In genomic region chr2:84945838-84946203, GRCh38 we compare ENCODE assay signal across 7 cellular contexts. TPM values are rescaled to one million over a fixed set of nuclear protein-coding genes. Genes with fewer than 3 reads are reported as not detected.
A peak's percentile ranks its signal among the peaks of the same experiment; 100 is the strongest.
DNase-seq lines count a peak whose midpoint lies in the region; TF ChIP-seq lines count a peak whose summit lies in the region.
"Not testable (repeated sequence)": the region's sequence is repeated elsewhere in the genome, so short reads cannot be mapped to it uniquely, and the experiment has no call there.

No MANE protein-coding gene starts in this region.

- H2AK5ac ChIP-seq in mesenchymal stem cell (ENCODE audit: low read length, severe bottlenecking), result not testable (repeated sequence)

- not testable (repeated sequence) for H2AFZ ChIP-seq in OCI-LY7 (ENCODE audit: low read length); mesenchymal stem cell (ENCODE audit: low read depth, low read length)

- H3K23ac ChIP-seq in mesenchymal stem cell (ENCODE audit: low read length in 2 of 2), result not testable (repeated sequence)

- H3K36me3 Mint-ChIP-seq in activated CD4-positive, alpha-beta T cell treated with anti-CD3 and anti-CD28 coated beads, Interleukin-2, amount 10 ng/mL, durations not matched to agents 24 days and 14 days (ENCODE audit: low read depth), result peaks cover 20% of the 10 kb centered on the region

- H3K9me2 ChIP-seq in DOHH2 (replicated peaks; ENCODE audit: control insufficient read depth, low read length); OCI-LY7 (ENCODE audit: insufficient read depth, low read length): not testable (repeated sequence)

- not testable (repeated sequence) for H3K27me3 ChIP-seq in DOHH2 (ENCODE audit: control insufficient read depth, low read length); colonic mucosa; mesenchymal stem cell (ENCODE audit: control insufficient read depth in 1 of 2, insufficient read depth in 1 of 2, low read length in 2 of 2)

- H3K79me2 ChIP-seq in DOHH2 (ENCODE audit: control insufficient read depth, low read length); OCI-LY7 (ENCODE audit: insufficient read depth, low read depth, low read length): not testable (repeated sequence)

- H4K8ac ChIP-seq in mesenchymal stem cell (ENCODE audit: low read length), result not testable (repeated sequence)

- not testable (repeated sequence) for H3K9me3 ChIP-seq in DOHH2 (ENCODE audit: control insufficient read depth, insufficient read depth, low read length); OCI-LY7 (ENCODE audit: low read length); colonic mucosa; mesenchymal stem cell (ENCODE audit: control insufficient read depth, low read length)

- CTCF ChIA-PET in OCI-LY7 (lab: Charles Lee; ENCODE audit: unreplicated experiment), result interaction anchor here (1.1 to 2.5 kb wide), 3 partner anchors 20 to 26 kb away, joined by 3 to 30 read pairs (median 6); partner anchors contain the start of gene KCMF1

- WGBS in mesenchymal stem cell, result 91% methylated on average over 2 of the region's 3 CpGs

- not testable (repeated sequence) for H3K36me3 ChIP-seq in DOHH2 (ENCODE audit: control insufficient read depth, low read length); OCI-LY7 (ENCODE audit: insufficient read depth, low read length); colonic mucosa; mesenchymal stem cell (ENCODE audit: control insufficient read depth in 1 of 2, insufficient read depth in 2 of 2, low read depth in 1 of 2, low read length in 2 of 2)

- peaks cover 44% of the 10 kb centered on the region for H3K4me1 Mint-ChIP-seq in activated CD4-positive, alpha-beta T cell treated with anti-CD3 and anti-CD28 coated beads, Interleukin-2, amount 10 ng/mL, durations not matched to agents 24 days and 14 days

- H3K4me2 ChIP-seq in DOHH2 (ENCODE audit: low read length), result peak overlapping the region; percentile 74
- peak overlapping the region; percentile 67 for H3K4me2 ChIP-seq in OCI-LY7 (ENCODE audit: low read length)
- H3K4me2 ChIP-seq in mesenchymal stem cell (ENCODE audit: low read length, poor library complexity, severe bottlenecking), result not testable (repeated sequence)

- not testable (repeated sequence) for H3F3A ChIP-seq in DOHH2 (ENCODE audit: control insufficient read depth, insufficient read depth)

- not testable (repeated sequence) for H3K27me3 Mint-ChIP-seq in activated CD4-positive, alpha-beta T cell treated with anti-CD3 and anti-CD28 coated beads, Interleukin-2, amount 10 ng/mL, durations not matched to agents 24 days and 14 days

- DNase-seq in OCI-LY7 (ENCODE audit: low spot score); mesenchymal stem cell: not testable (repeated sequence)
- peak; percentile 78 for DNase-seq in activated CD4-positive, alpha-beta T cell treated with anti-CD3 and anti-CD28 coated beads, Interleukin-2, amount 10 ng/mL, durations not matched to agents 24 days and 14 days
- peak; percentile 65 for DNase-seq in activated effector memory CD4-positive, alpha-beta T cell treated with anti-CD3 and anti-CD28 coated beads, Interleukin-2, amount 50 U/mL, for 16 hours
- peak; percentile 69 for DNase-seq in colonic mucosa
- DNase-seq in stimulated activated CD4-positive, alpha-beta T cell treated with anti-CD3 and anti-CD28 coated beads, Interleukin-1b, Interleukin-23, amount 100 ng/mL, for 48 hours, result peak; percentile 39

- peak overlapping the region in 1 of 2 experiments; percentile 78 for H3K18ac ChIP-seq in mesenchymal stem cell (ENCODE audit: low read depth in 1 of 2, low read length in 2 of 2)

- intact Hi-C loops in OCI-LY7 (cut with micrococcal nuclease; ENCODE audit: unreplicated experiment), result loop anchor here (1.0 kb wide), 2 partner anchors 20 to 23 kb away; no protein-coding TSS in a partner anchor
- intact Hi-C loops in activated CD4-positive, alpha-beta T cell treated with anti-CD3 and anti-CD28 coated beads, Interleukin-2, amount 10 ng/mL, durations not matched to agents 24 days and 14 days (cut with micrococcal nuclease), result loop anchor here (1.0 to 5.0 kb wide), 8 partner anchors 8 to 381 kb away; partner anchors contain the start of genes TGOLN2, TMSB10 and TRABD2A
- intact Hi-C loops in colonic mucosa (cut with DNase I), result not testable (repeated sequence)

- not testable (repeated sequence) for H3K4ac ChIP-seq in mesenchymal stem cell (ENCODE audit: low read depth in 1 of 2, low read length in 2 of 2)

- not testable (repeated sequence) for H2BK5ac ChIP-seq in mesenchymal stem cell (ENCODE audit: low read depth, low read length, poor library complexity, severe bottlenecking)

- H4K91ac ChIP-seq in mesenchymal stem cell (ENCODE audit: low read length), result not testable (repeated sequence)

- not testable (repeated sequence) for BruUV-seq in OCI-LY7 (replicated peaks; lab: Mats Ljungman, UMichigan)

- H3K27ac ChIP-seq in DOHH2 (ENCODE audit: low read depth, low read length), result not testable (repeated sequence)
- H3K27ac ChIP-seq in OCI-LY7 (ENCODE audit: low read depth, low read length, poor library complexity, severe bottlenecking) (peak overlapping the region; percentile 75), colonic mucosa (peak overlapping the region; percentile 83), mesenchymal stem cell (ENCODE audit: low read length, poor library complexity, severe bottlenecking) (peak overlapping the region; percentile 80)

- H4K20me1 ChIP-seq in DOHH2 (ENCODE audit: control insufficient read depth, insufficient read depth, low read depth, low read length); OCI-LY7 (ENCODE audit: insufficient read depth, low read length): not testable (repeated sequence)

- not testable (repeated sequence) for H3K9me3 Mint-ChIP-seq in activated CD4-positive, alpha-beta T cell treated with anti-CD3 and anti-CD28 coated beads, Interleukin-2, amount 10 ng/mL, durations not matched to agents 24 days and 14 days

- TF ChIP-seq CTCF in DOHH2 (IDR thresholded peaks at IDR 0.05; ENCODE audit: low read depth, low read length, poor library complexity, severe bottlenecking); OCI-LY7 (conservative IDR thresholded peaks at IDR 0.05; ENCODE audit: low read length); colonic mucosa (IDR thresholded peaks at IDR 0.05): not testable (repeated sequence)

- not testable (repeated sequence) for H2BK12ac ChIP-seq in mesenchymal stem cell (ENCODE audit: low read length in 2 of 2)

- peak overlapping the region; percentile 51 for H3K4me3 Mint-ChIP-seq in activated CD4-positive, alpha-beta T cell treated with anti-CD3 and anti-CD28 coated beads, Interleukin-2, amount 10 ng/mL, durations not matched to agents 24 days and 14 days

- not testable (repeated sequence) for H3K14ac ChIP-seq in mesenchymal stem cell (ENCODE audit: low read length in 2 of 2)

- H3K27ac Mint-ChIP-seq in activated CD4-positive, alpha-beta T cell treated with anti-CD3 and anti-CD28 coated beads, Interleukin-2, amount 10 ng/mL, durations not matched to agents 24 days and 14 days, result peak overlapping the region; percentile 93

- H3K9ac ChIP-seq in colonic mucosa (ENCODE audit: low read depth in 2 of 2, low read length in 2 of 2); mesenchymal stem cell (ENCODE audit: low read length): not testable (repeated sequence)

- POLR2A ChIA-PET in OCI-LY7 (lab: Charles Lee), result interaction anchor here (0.6 to 10.8 kb wide), 13 partner anchors 8 to 474 kb away, joined by 3 to 107 read pairs (median 4); partner anchors contain the start of gene KCMF1

- not testable (repeated sequence) for H2BK120ac ChIP-seq in mesenchymal stem cell (ENCODE audit: low read depth, low read length)

- H3K4me3 ChIP-seq in DOHH2 (ENCODE audit: low read length) (peak overlapping the region; percentile 49; the same call in 1 of the 2 replicates), OCI-LY7 (ENCODE audit: low read depth, low read length, poor library complexity, severe bottlenecking) (peak overlapping the region; percentile 42)
- H3K4me3 ChIP-seq in colonic mucosa; mesenchymal stem cell (ENCODE audit: insufficient read depth in 1 of 2, low read depth in 1 of 2, low read length in 2 of 2): not testable (repeated sequence)

- H2BK15ac ChIP-seq in mesenchymal stem cell (ENCODE audit: low read depth, poor library complexity, severe bottlenecking), result not testable (repeated sequence)

- not testable (repeated sequence) for H3K79me1 ChIP-seq in mesenchymal stem cell (replicated peaks; ENCODE audit: low read length, poor library complexity, severe bottlenecking)

- peaks cover 35% of the 10 kb centered on the region for H3K4me1 ChIP-seq in DOHH2 (ENCODE audit: control insufficient read depth, low read length)
- H3K4me1 ChIP-seq in OCI-LY7 (ENCODE audit: insufficient read depth, low read length, poor library complexity, severe bottlenecking), result peaks cover 47% of the 10 kb centered on the region
- H3K4me1 ChIP-seq in colonic mucosa; mesenchymal stem cell (ENCODE audit: control insufficient read depth, insufficient read depth, low read depth, low read length): not testable (repeated sequence)

RNA-seq across cellular contexts. Expression of gene KCMF1, which starts 25.1 kb away (rescaled TPM):
- total RNA-seq in OCI-LY7 (2014; rRNA removed; shearing (Covaris generic)), result 42.2 and 63.0 TPM in 2 replicates
- total RNA-seq in OCI-LY7 (2022), result 95.1 and 108 TPM in 2 replicates
- total RNA-seq in activated CD4-positive, alpha-beta T cell treated with anti-CD3 and anti-CD28 coated beads, Interleukin-2, amount 10 ng/mL, durations not matched to agents 24 days and 14 days, result 98.1 and 101 TPM in 2 replicates
- 100 to 1,000 TPM in 1 of 2 donors, 10 to 100 TPM in 1; 96.2 to 118 TPM for total RNA-seq in colonic mucosa
- polyA plus RNA-seq in mesenchymal stem cell (2013, experiment 1 of 2), result 33.7 TPM
- polyA plus RNA-seq in mesenchymal stem cell (2013, experiment 2 of 2), result 36.1 TPM

RNA-seq across cellular contexts. Expression of gene TMSB10, which starts 40.4 kb away (rescaled TPM):
- total RNA-seq in OCI-LY7 (2014; rRNA removed; shearing (Covaris generic)), result 1,901 and 3,039 TPM in 2 replicates
- total RNA-seq in OCI-LY7 (2022) (869 and 903 TPM in 2 replicates), colonic mucosa (1,000 to 10,000 TPM; 2,226 to 3,150 TPM)
- 2,196 and 2,218 TPM in 2 replicates for total RNA-seq in activated CD4-positive, alpha-beta T cell treated with anti-CD3 and anti-CD28 coated beads, Interleukin-2, amount 10 ng/mL, durations not matched to agents 24 days and 14 days
- 4,228 TPM for polyA plus RNA-seq in mesenchymal stem cell (2013, experiment 1 of 2)
- polyA plus RNA-seq in mesenchymal stem cell (2013, experiment 2 of 2), result 4,226 TPM
